Comparison of ENCODE assay signal across 1 cellular context in the genomic region with DNA sequence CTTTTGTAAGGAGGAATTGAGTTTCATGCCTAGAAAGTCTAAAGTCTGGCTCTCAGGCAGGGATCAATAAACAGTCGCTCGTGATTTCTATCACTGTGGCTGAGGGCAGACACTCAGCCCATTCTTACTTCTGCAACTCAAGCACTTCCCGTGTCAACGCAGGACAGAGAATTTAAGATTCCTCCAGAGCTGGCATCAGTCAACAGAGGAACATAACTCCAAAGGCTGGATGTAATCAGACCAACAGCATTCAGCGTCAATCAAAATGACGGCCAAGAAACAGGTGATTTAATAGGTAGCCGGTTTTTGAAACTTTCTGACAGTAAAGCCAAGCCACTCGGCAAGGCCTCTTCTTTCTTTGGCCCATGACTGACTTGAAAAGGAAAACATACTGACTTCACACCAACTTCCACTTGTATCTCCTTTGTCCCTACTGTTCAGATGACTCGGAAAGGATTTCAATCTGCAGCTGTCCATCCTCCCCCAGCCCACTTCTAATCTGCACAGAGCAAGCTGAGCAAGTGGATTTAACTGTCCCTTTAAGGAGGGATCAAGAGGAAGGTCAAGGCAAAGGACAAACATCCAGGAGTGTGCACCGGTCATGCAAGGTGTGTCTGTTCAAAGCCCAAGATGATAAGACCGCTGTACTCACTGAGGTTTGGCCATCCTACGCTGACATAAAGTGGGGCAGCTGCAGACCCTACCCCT.
TF ChIP-seq lines count a peak whose summit lies in the region.

No MANE protein-coding gene starts in this region.

TF ChIP-seq in HepG2, 621 proteins besides CTCF, POLR2A, EP300 and RAD21:
- TF ChIP-seq ZFY (CRISPR knock-in tag; IDR thresholded peaks at IDR 0.05) (peak; percentile 22; the same call in 1 of the 2 replicates), BCL6 (CRISPR knock-in tag; IDR thresholded peaks at IDR 0.05) (peak; percentile 41)
- TF ChIP-seq, protein P1, sequence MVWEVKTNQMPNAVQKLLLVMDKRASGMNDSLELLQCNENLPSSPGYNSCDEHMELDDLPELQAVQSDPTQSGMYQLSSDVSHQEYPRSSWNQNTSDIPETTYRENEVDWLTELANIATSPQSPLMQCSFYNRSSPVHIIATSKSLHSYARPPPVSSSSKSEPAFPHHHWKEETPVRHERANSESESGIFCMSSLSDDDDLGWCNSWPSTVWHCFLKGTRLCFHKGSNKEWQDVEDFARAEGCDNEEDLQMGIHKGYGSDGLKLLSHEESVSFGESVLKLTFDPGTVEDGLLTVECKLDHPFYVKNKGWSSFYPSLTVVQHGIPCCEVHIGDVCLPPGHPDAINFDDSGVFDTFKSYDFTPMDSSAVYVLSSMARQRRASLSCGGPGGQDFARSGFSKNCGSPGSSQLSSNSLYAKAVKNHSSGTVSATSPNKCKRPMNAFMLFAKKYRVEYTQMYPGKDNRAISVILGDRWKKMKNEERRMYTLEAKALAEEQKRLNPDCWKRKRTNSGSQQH (CRISPR knock-in tag; IDR thresholded peaks at IDR 0.05; ENCODE audit: low read depth), result no peak
